32 cellular contexts compared by ENCODE assay signal in genomic region chr12:4856556-4856955, GRCh38.
A peak's percentile ranks its signal among the peaks of the same experiment; 100 is the strongest.
DNase-seq lines count a peak whose midpoint lies in the region; ATAC-seq lines count a peak whose summit lies in the region.
"Had no signal": no experiment of that assay in that cellular context is flagged by ENCODE, and none has a peak within 500 bp of the region (broad histone marks: within the 10 kb centered on the region; RNA-seq: fewer than 3 reads in every experiment).

No MANE protein-coding gene starts in this region.

- H3K9ac ChIP-seq in BLaER1 = no peak overlapping the region

- H3K27me3 ChIP-seq in BLaER1 = no peaks in the 10 kb centered on the region
- H3K27me3 ChIP-seq: gastrocnemius medialis, ovary had no signal

- DNase-seq in DMS153 (lab: John Stamatoyannopoulos, UW) = peak; percentile 69
- peak; percentile 19 for DNase-seq in NCI-H1092 treated with DMSO at 0.1 percent for 48 hours (lab: John Stamatoyannopoulos, UW)
- peak; percentile 60 for DNase-seq in RPMI8226
- no peak for DNase-seq in effector CD4-positive, alpha-beta T cell
- DNase-seq in GM19240 (ENCODE audit: insufficient read length, low spot score) = no peak
- DNase-seq: activated CD4-positive, CD25-positive, alpha-beta regulatory T cell treated with anti-CD3 and anti-CD28 coated beads, Interleukin-2, amount 50 U/mL, for 72 hours; activated CD8-positive, alpha-beta T cell treated with anti-CD3 and anti-CD28 coated beads, Interleukin-2, amount 10 ng/mL, durations not matched to agents 7 days and 5 days; activated naive CD4-positive, alpha-beta T cell treated with anti-CD3 and anti-CD28 coated beads, Interleukin-2, amount 50 U/mL, for 16 hours; amygdala; COR-L47; DMS79 treated with DMSO at 0.1 percent for 48 hours; gastrocnemius medialis; GDM1; IMR-90; kidney glomerular epithelial cell; lower lobe of right lung; mucosa of descending colon; NCI-H1105; NCI-H1930; NCI-H446 treated with DMSO at 0.1 percent for 48 hours; ovary; Right ventricle myocardium superior; stimulated activated CD4-positive, alpha-beta T cell treated with anti-CD3 and anti-CD28 coated beads, Interleukin-1b, Interleukin-23, amount 100 ng/mL, for 48 hours; stimulated activated naive CD4-positive, alpha-beta T cell treated with Interleukin-2 at 50 U/mL for 16 hours; T-helper 17 cell; upper lobe of right lung had no signal

- ATAC-seq in HG02870 (IDR thresholded peaks at IDR 0.05; ENCODE audit: unreplicated experiment) (no peak), HG03457 (IDR thresholded peaks at IDR 0.05; ENCODE audit: unreplicated experiment) (no peak)
- ATAC-seq: activated CD8-positive, alpha-beta T cell treated with anti-CD3 and anti-CD28 coated beads, Interleukin-2, amount 10 ng/mL, durations not matched to agents 7 days and 5 days; gastrocnemius medialis; GM23338; lower lobe of right lung; mucosa of descending colon; T-helper 17 cell; upper lobe of right lung had no signal

- no peak overlapping the region for H3K4me3 ChIP-seq in BLaER1
- H3K4me3 ChIP-seq: gastrocnemius medialis, GM23338, lower lobe of right lung, mucosa of descending colon, ovary, smooth muscle cell, suprapubic skin, upper lobe of right lung had no signal

- no peaks in the 10 kb centered on the region for H4K20me1 ChIP-seq in BLaER1

- peaks cover 39% of the 10 kb centered on the region for H3K4me1 ChIP-seq in BLaER1

- H3K27ac ChIP-seq in BLaER1 = no peak overlapping the region
- H3K27ac ChIP-seq: gastrocnemius medialis, lower lobe of right lung, ovary, suprapubic skin, upper lobe of right lung had no signal

- H3K4me2 ChIP-seq in BLaER1 = peak overlapping the region; percentile 62
- H3K4me2 ChIP-seq: GM23338, smooth muscle cell had no signal

- H3K36me3 ChIP-seq in BLaER1 = peaks cover 5% of the 10 kb centered on the region
- H3K36me3 ChIP-seq: gastrocnemius medialis, lower lobe of right lung, ovary, suprapubic skin, upper lobe of right lung had no signal

- H3K9me3 ChIP-seq in BLaER1 = no peaks in the 10 kb centered on the region
- H3K9me3 ChIP-seq: gastrocnemius medialis, lower lobe of right lung, mucosa of descending colon, ovary, suprapubic skin, upper lobe of right lung had no signal

Comparison
In these comparisons a context has a peak if more than half of its experiments do, and no peak if none do; other contexts are left out.
1. DNase-seq: peak in DMS153 (single experiment), NCI-H1092 treated with DMSO at 0.1 percent for 48 hours (single experiment) and RPMI8226 (single experiment); none in effector CD4-positive, alpha-beta T cell (single experiment) and GM19240 (single experiment).